Comparison of ENCODE assay signal across 14 cellular contexts in the genomic region with DNA sequence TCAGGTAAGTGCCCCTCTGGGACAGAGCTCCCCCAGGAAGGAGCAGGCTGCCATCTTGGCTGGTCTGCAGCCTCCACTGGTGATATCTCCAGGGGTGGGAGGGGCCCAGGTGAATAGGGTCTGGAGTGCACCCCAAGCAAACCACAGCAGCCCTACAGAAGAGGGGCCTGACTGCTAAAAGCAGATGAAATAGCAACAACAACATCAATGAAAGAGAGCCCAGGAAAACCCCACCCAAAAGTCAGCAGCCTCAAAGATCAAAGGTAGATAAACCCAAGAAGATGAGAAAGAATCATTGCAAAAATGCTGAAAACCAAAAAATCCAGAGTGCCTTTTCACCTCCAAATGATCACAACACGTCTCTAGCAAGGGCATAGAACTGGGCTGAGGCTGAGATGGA.
DNase-seq lines count a peak whose midpoint lies in the region; FAIRE-seq and TF ChIP-seq lines count a peak whose summit lies in the region.
"Had no signal": no experiment of that assay in that cellular context is flagged by ENCODE, and none has a peak within 500 bp of the region (broad histone marks: within the 10 kb centered on the region; RNA-seq: fewer than 3 reads in every experiment).

No MANE protein-coding gene starts in this region.

- POLR2A ChIA-PET in activated CD4-positive, alpha-beta T cell treated with anti-CD3 and anti-CD28 coated beads, Interleukin-2, amount 10 ng/mL, durations not matched to agents 7 days and 5 days (lab: Charles Lee) = no interaction called here

- peaks cover 4% of the 10 kb centered on the region for H3K9me3 Mint-ChIP-seq in activated CD4-positive, alpha-beta T cell treated with anti-CD3 and anti-CD28 coated beads, Interleukin-2, amount 10 ng/mL, durations not matched to agents 7 days and 5 days
- no peaks in the 10 kb centered on the region for H3K9me3 Mint-ChIP-seq in activated CD4-positive, alpha-beta T cell treated with anti-CD3 and anti-CD28 coated beads, Interleukin-2, amount 10 ng/mL, durations not matched to agents 24 days and 14 days
- peaks cover 3% of the 10 kb centered on the region for H3K9me3 Mint-ChIP-seq in activated naive CD8-positive, alpha-beta T cell (ENCODE audit: low read depth)
- H3K9me3 Mint-ChIP-seq in activated naive CD8-positive, alpha-beta T cell treated with anti-CD3 and anti-CD28 coated beads for 36 hours = peaks cover 7% of the 10 kb centered on the region

- intact Hi-C loops in activated CD4-positive, alpha-beta T cell treated with anti-CD3 and anti-CD28 coated beads, Interleukin-2, amount 10 ng/mL, durations not matched to agents 24 days and 14 days (cut with micrococcal nuclease) = no loop called here

- no peak overlapping the region for H3K4me3 Mint-ChIP-seq in activated CD4-positive, alpha-beta T cell treated with anti-CD3 and anti-CD28 coated beads, Interleukin-2, amount 10 ng/mL, durations not matched to agents 7 days and 5 days
- H3K4me3 Mint-ChIP-seq in activated CD4-positive, alpha-beta T cell treated with anti-CD3 and anti-CD28 coated beads, Interleukin-2, amount 10 ng/mL, durations not matched to agents 24 days and 14 days = no peak overlapping the region
- H3K4me3 Mint-ChIP-seq in activated naive CD8-positive, alpha-beta T cell = peak overlapping the region; percentile 22
- H3K4me3 Mint-ChIP-seq in activated naive CD8-positive, alpha-beta T cell treated with anti-CD3 and anti-CD28 coated beads for 36 hours = no peak overlapping the region
- H3K4me3 Mint-ChIP-seq: CD14-positive monocyte, IgD-negative memory B cell had no signal

- H3K36me3 Mint-ChIP-seq in activated CD4-positive, alpha-beta T cell treated with anti-CD3 and anti-CD28 coated beads, Interleukin-2, amount 10 ng/mL, durations not matched to agents 7 days and 5 days (ENCODE audit: low read depth) = no peaks in the 10 kb centered on the region
- H3K36me3 Mint-ChIP-seq in activated CD4-positive, alpha-beta T cell treated with anti-CD3 and anti-CD28 coated beads, Interleukin-2, amount 10 ng/mL, durations not matched to agents 24 days and 14 days (ENCODE audit: low read depth) = no peaks in the 10 kb centered on the region
- peaks cover 14% of the 10 kb centered on the region for H3K36me3 Mint-ChIP-seq in activated naive CD8-positive, alpha-beta T cell
- peaks cover 9% of the 10 kb centered on the region for H3K36me3 Mint-ChIP-seq in activated naive CD8-positive, alpha-beta T cell treated with anti-CD3 and anti-CD28 coated beads for 36 hours
- H3K36me3 Mint-ChIP-seq: CD14-positive monocyte, IgD-negative memory B cell had no signal

- FAIRE-seq in GM12892 (lab: Jason Lieb, UNC) = no peak
- FAIRE-seq: A549, HepG2 had no signal

- no peaks in the 10 kb centered on the region for H3K27me3 Mint-ChIP-seq in activated CD4-positive, alpha-beta T cell treated with anti-CD3 and anti-CD28 coated beads, Interleukin-2, amount 10 ng/mL, durations not matched to agents 7 days and 5 days
- H3K27me3 Mint-ChIP-seq in activated CD4-positive, alpha-beta T cell treated with anti-CD3 and anti-CD28 coated beads, Interleukin-2, amount 10 ng/mL, durations not matched to agents 24 days and 14 days = no peaks in the 10 kb centered on the region
- H3K27me3 Mint-ChIP-seq in activated naive CD8-positive, alpha-beta T cell = no peaks in the 10 kb centered on the region
- H3K27me3 Mint-ChIP-seq in activated naive CD8-positive, alpha-beta T cell treated with anti-CD3 and anti-CD28 coated beads for 36 hours = no peaks in the 10 kb centered on the region

- peaks cover 11% of the 10 kb centered on the region for H3K4me1 Mint-ChIP-seq in activated CD4-positive, alpha-beta T cell treated with anti-CD3 and anti-CD28 coated beads, Interleukin-2, amount 10 ng/mL, durations not matched to agents 7 days and 5 days
- peaks cover 2% of the 10 kb centered on the region for H3K4me1 Mint-ChIP-seq in activated CD4-positive, alpha-beta T cell treated with anti-CD3 and anti-CD28 coated beads, Interleukin-2, amount 10 ng/mL, durations not matched to agents 24 days and 14 days
- H3K4me1 Mint-ChIP-seq in activated naive CD8-positive, alpha-beta T cell (ENCODE audit: low read depth) = peaks cover 17% of the 10 kb centered on the region
- H3K4me1 Mint-ChIP-seq in activated naive CD8-positive, alpha-beta T cell treated with anti-CD3 and anti-CD28 coated beads for 36 hours = peaks cover 9% of the 10 kb centered on the region
- H3K4me1 Mint-ChIP-seq: CD14-positive monocyte, IgD-negative memory B cell had no signal

- peak overlapping the region; percentile 72 for H3K27ac Mint-ChIP-seq in activated CD4-positive, alpha-beta T cell treated with anti-CD3 and anti-CD28 coated beads, Interleukin-2, amount 10 ng/mL, durations not matched to agents 7 days and 5 days
- no peak overlapping the region for H3K27ac Mint-ChIP-seq in activated CD4-positive, alpha-beta T cell treated with anti-CD3 and anti-CD28 coated beads, Interleukin-2, amount 10 ng/mL, durations not matched to agents 24 days and 14 days
- H3K27ac Mint-ChIP-seq in activated naive CD8-positive, alpha-beta T cell = peak overlapping the region; percentile 68
- no peak overlapping the region for H3K27ac Mint-ChIP-seq in activated naive CD8-positive, alpha-beta T cell treated with anti-CD3 and anti-CD28 coated beads for 36 hours
- H3K27ac Mint-ChIP-seq: CD14-positive monocyte, IgD-negative memory B cell had no signal

- no peak for TF ChIP-seq POLR2A in GM12892 (IDR thresholded peaks at IDR 0.05; ENCODE audit: low read depth, low read length)

- CTCF ChIA-PET in activated CD4-positive, alpha-beta T cell treated with anti-CD3 and anti-CD28 coated beads, Interleukin-2, amount 10 ng/mL, durations not matched to agents 7 days and 5 days (lab: Charles Lee) = no interaction called here

- DNase-seq in activated CD4-positive, alpha-beta T cell treated with anti-CD3 and anti-CD28 coated beads, Interleukin-2, amount 10 ng/mL, durations not matched to agents 7 days and 5 days = peak; percentile 9
- no peak for DNase-seq in activated CD4-positive, alpha-beta T cell treated with anti-CD3 and anti-CD28 coated beads, Interleukin-2, amount 10 ng/mL, durations not matched to agents 24 days and 14 days
- DNase-seq in activated naive CD8-positive, alpha-beta T cell treated with anti-CD3 and anti-CD28 coated beads for 36 hours = no peak
- peak; percentile 9 for DNase-seq in central memory CD4-positive, alpha-beta T cell
- DNase-seq in DMS53 treated with DMSO at 0.1 percent for 48 hours (lab: John Stamatoyannopoulos, UW; ENCODE audit: unreplicated experiment) = no peak
- no peak for DNase-seq in GM12892 (ENCODE audit: insufficient read length)
- DNase-seq: DMS153, DMS79 treated with DMSO at 0.1 percent for 48 hours, GF-D8 had no signal

Comparison
In these comparisons a context has a peak if more than half of its experiments do, and no peak if none do; other contexts are left out.
1. DNase-seq: peak in activated CD4-positive, alpha-beta T cell treated with anti-CD3 and anti-CD28 coated beads, Interleukin-2, amount 10 ng/mL, durations not matched to agents 7 days and 5 days (single experiment) and central memory CD4-positive, alpha-beta T cell (single experiment); none in activated CD4-positive, alpha-beta T cell treated with anti-CD3 and anti-CD28 coated beads, Interleukin-2, amount 10 ng/mL, durations not matched to agents 24 days and 14 days (single experiment), activated naive CD8-positive, alpha-beta T cell treated with anti-CD3 and anti-CD28 coated beads for 36 hours (single experiment), DMS53 treated with DMSO at 0.1 percent for 48 hours (single experiment) and GM12892 (single experiment).
2. H3K27ac Mint-ChIP-seq: peak in activated CD4-positive, alpha-beta T cell treated with anti-CD3 and anti-CD28 coated beads, Interleukin-2, amount 10 ng/mL, durations not matched to agents 7 days and 5 days (single experiment) and activated naive CD8-positive, alpha-beta T cell (single experiment); none in activated CD4-positive, alpha-beta T cell treated with anti-CD3 and anti-CD28 coated beads, Interleukin-2, amount 10 ng/mL, durations not matched to agents 24 days and 14 days (single experiment) and activated naive CD8-positive, alpha-beta T cell treated with anti-CD3 and anti-CD28 coated beads for 36 hours (single experiment).